13 cellular contexts compared by ENCODE assay signal in the genomic region with DNA sequence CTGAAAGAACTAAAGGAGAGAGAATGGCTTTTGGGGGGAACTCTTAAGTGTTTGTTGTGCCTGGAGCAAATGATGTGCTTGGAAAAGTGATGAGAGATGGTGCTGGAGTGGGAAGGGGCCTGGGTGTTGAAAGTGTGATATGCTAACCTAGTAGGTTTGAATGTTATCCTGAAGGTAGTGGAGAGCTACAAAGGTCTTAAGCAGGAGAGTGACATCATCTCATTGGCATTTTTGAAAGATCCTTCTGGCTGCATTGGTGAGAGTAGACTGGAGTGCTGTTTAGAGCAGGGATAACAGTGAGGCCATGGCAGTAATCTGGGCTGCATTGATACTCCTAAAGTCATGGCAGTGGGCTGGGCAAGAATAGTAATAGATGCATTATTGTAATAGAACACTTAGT. TPM values are rescaled to one million over a fixed set of nuclear protein-coding genes. Genes with fewer than 3 reads are reported as not detected.
DNase-seq lines count a peak whose midpoint lies in the region; ATAC-seq and TF ChIP-seq lines count a peak whose summit lies in the region.
"Had no signal": no experiment of that assay in that cellular context is flagged by ENCODE, and none has a peak within 500 bp of the region (broad histone marks: within the 10 kb centered on the region; RNA-seq: fewer than 3 reads in every experiment).

No MANE protein-coding gene starts in this region.

- in situ Hi-C loops in ACHN (cut with HindIII; ENCODE audit: low pct_ligation_motif_present, low pct_unique_long_range_greater_than_20kb, low sequenced_read_pairs) (no loop called here), GM23248 (cut with MboI) (loop anchor here (10.0 kb wide), 1 partner anchor 384 kb away; no protein-coding TSS in a partner anchor), GM13976 (cut with MboI; ENCODE audit: low sequenced_read_pairs, unreplicated experiment) (no loop called here)

- no peaks in the 10 kb centered on the region for H3K79me2 ChIP-seq in GM23248 (ENCODE audit: insufficient read depth)

- H2AFZ ChIP-seq in GM23248, result no peak overlapping the region

- no peaks in the 10 kb centered on the region for H3K9me3 ChIP-seq in GM23248 (ENCODE audit: low read depth)
- H3K9me3 ChIP-seq in T-helper 17 cell (ENCODE audit: control insufficient read depth, low read length, poor library complexity, severe bottlenecking), result no peaks in the 10 kb centered on the region

- peaks cover 48% of the 10 kb centered on the region for H3K4me1 Mint-ChIP-seq in T-helper 17 cell

- ATAC-seq in T-helper 17 cell (no peak), HG03460 (IDR thresholded peaks at IDR 0.05; ENCODE audit: unreplicated experiment) (no peak)
- ATAC-seq: HCT116 had no signal

- peaks cover 4% of the 10 kb centered on the region for H3K4me1 ChIP-seq in GM23248 (ENCODE audit: insufficient read depth)

- no peaks in the 10 kb centered on the region for H3K9me2 ChIP-seq in GM23248 (ENCODE audit: insufficient read depth)

- H3K9ac ChIP-seq in GM23248, result no peak overlapping the region

- DNase-seq in ACHN (peak; percentile 77), GM23248 (peak; percentile 38), T-helper 17 cell (no peak), iris pigment epithelial cell (ENCODE audit: low read depth) (peak; percentile 75), NCI-H187 (lab: John Stamatoyannopoulos, UW) (no peak), GM13976 (ENCODE audit: low spot score) (no peak), NCI-H2171 treated with DMSO at 0.1 percent for 48 hours (lab: John Stamatoyannopoulos, UW) (no peak)
- DNase-seq: activated CD4-positive, alpha-beta memory T cell treated with anti-CD3 and anti-CD28 coated beads, Interleukin-2, amount 10 ng/mL, durations not matched to agents 7 days and 5 days; amniotic stem cell; NCI-H1930 had no signal

- H3K27me3 ChIP-seq in GM23248 (replicated peaks; ENCODE audit: insufficient read depth), result no peaks in the 10 kb centered on the region

- no peak overlapping the region for H3K27ac ChIP-seq in GM23248

- 0 out of 2 replicates have a peak, but pooled peaks cover 8% of the 10 kb centered on the region for H3F3A ChIP-seq in GM23248 (ENCODE audit: insufficient read depth)

- TF ChIP-seq CTCF in GM13976 (IDR thresholded peaks at IDR 0.05; ENCODE audit: borderline replicate concordance, control extremely low read depth, extremely low read depth, insufficient read depth, missing control alignments), result no peak

- no peaks in the 10 kb centered on the region for H3K36me3 ChIP-seq in GM23248 (ENCODE audit: low read depth)

- H3K27me3 Mint-ChIP-seq in T-helper 17 cell, result no peaks in the 10 kb centered on the region
- H3K27me3 Mint-ChIP-seq: activated CD4-positive, alpha-beta memory T cell treated with anti-CD3 and anti-CD28 coated beads, Interleukin-2, amount 10 ng/mL, durations not matched to agents 7 days and 5 days had no signal

- peaks cover 11% of the 10 kb centered on the region for H3K36me3 Mint-ChIP-seq in T-helper 17 cell (ENCODE audit: low read depth)

- no peak overlapping the region for H3K4me3 ChIP-seq in GM23248
- H3K4me3 ChIP-seq: lung had no signal

- no peaks in the 10 kb centered on the region for H4K20me1 ChIP-seq in GM23248 (ENCODE audit: insufficient read depth)

- H3K27ac Mint-ChIP-seq in T-helper 17 cell, result peak overlapping the region; percentile 65
- H3K27ac Mint-ChIP-seq: activated CD4-positive, alpha-beta memory T cell treated with anti-CD3 and anti-CD28 coated beads, Interleukin-2, amount 10 ng/mL, durations not matched to agents 7 days and 5 days had no signal

- no peak overlapping the region for H3K4me2 ChIP-seq in GM23248 (ENCODE audit: unreplicated experiment)

- H3K4me3 Mint-ChIP-seq in T-helper 17 cell, result no peak overlapping the region
- H3K4me3 Mint-ChIP-seq: activated CD4-positive, alpha-beta memory T cell treated with anti-CD3 and anti-CD28 coated beads, Interleukin-2, amount 10 ng/mL, durations not matched to agents 7 days and 5 days had no signal

RNA-seq across cellular contexts. Expression of a gene that starts 44.4 kb away (rescaled TPM):
- 12.6 and 17.2 TPM in 2 replicates for total RNA-seq in GM23248 (2014; rRNA removed; shearing (Covaris generic))
- 9.6 and 11.7 TPM in 2 replicates for polyA plus RNA-seq in GM23248 (2016; fragmentation: Nextera tagmentation; extraction: Ambion mirVana)
- 100 to 1,000 TPM; 205 to 225 TPM for total RNA-seq in T-helper 17 cell

Comparison
In these comparisons a context has a peak if more than half of its experiments do, and no peak if none do; other contexts are left out.
1. DNase-seq: peak in ACHN (single experiment), GM23248 (single experiment) and iris pigment epithelial cell (single experiment); none in T-helper 17 cell (0 of 3), NCI-H187 (0 of 2), GM13976 (single experiment) and NCI-H2171 treated with DMSO at 0.1 percent for 48 hours (single experiment).
2. RNA of a gene that starts 44.4 kb away (total RNA-seq): 205 to 225 TPM in T-helper 17 cell; 12.6 to 17.2 TPM in GM23248; every median in the first group is over 10 times any median in the second.